1 cellular context compared by ENCODE assay signal in the genomic region with DNA sequence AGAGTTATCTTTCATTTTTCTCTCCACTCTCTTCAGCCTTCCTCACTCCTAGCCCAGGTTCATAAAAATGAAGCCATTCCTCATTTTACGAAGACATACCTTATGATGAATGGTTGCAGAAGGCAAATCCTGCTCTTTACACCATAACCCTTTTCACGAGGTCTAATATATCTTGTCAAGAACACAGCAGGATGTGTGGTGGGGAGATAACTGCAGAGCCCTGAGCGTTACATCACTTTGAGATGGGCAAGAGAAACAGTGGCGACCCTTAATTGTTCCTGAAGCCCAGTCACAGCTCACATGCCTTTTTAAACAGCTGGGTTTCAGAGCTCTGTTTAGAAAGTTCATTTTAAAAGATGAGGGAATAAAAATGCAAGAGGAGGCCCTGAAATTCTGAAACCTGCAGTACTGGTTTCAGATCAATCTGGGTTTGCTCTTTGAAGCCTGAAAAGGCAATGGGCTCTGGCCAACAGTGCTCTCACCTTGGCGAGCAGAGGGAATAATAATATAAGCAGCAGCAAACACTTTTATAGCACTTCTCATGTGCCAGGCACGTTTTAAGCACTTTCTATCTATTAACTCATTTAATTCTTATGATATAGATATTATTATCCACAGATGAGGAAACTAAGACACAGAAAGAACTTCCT.
A peak's percentile ranks its signal among the peaks of the same experiment; 100 is the strongest.
TF ChIP-seq lines count a peak whose summit lies in the region.

No MANE protein-coding gene starts in this region.

TF ChIP-seq in K562, 482 proteins besides CTCF, POLR2A, EP300 and RAD21 (continues in another document):
- TF ChIP-seq, protein P1, sequence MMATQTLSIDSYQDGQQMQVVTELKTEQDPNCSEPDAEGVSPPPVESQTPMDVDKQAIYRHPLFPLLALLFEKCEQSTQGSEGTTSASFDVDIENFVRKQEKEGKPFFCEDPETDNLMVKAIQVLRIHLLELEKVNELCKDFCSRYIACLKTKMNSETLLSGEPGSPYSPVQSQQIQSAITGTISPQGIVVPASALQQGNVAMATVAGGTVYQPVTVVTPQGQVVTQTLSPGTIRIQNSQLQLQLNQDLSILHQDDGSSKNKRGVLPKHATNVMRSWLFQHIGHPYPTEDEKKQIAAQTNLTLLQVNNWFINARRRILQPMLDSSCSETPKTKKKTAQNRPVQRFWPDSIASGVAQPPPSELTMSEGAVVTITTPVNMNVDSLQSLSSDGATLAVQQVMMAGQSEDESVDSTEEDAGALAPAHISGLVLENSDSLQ (IDR thresholded peaks at IDR 0.05), result peak; percentile 77
- TF ChIP-seq, protein P2, sequence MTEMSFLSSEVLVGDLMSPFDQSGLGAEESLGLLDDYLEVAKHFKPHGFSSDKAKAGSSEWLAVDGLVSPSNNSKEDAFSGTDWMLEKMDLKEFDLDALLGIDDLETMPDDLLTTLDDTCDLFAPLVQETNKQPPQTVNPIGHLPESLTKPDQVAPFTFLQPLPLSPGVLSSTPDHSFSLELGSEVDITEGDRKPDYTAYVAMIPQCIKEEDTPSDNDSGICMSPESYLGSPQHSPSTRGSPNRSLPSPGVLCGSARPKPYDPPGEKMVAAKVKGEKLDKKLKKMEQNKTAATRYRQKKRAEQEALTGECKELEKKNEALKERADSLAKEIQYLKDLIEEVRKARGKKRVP (CRISPR knock-in tag; IDR thresholded peaks at IDR 0.05), result 0 out of 2 replicates have a peak, but pooled peaks have one; percentile 23
- TF ChIP-seq FOXJ2 (tag; IDR thresholded peaks at IDR 0.05), result no peak
- peak; percentile 90 for TF ChIP-seq DPF2 (IDR thresholded peaks at IDR 0.05)
- TF ChIP-seq, protein P3, sequence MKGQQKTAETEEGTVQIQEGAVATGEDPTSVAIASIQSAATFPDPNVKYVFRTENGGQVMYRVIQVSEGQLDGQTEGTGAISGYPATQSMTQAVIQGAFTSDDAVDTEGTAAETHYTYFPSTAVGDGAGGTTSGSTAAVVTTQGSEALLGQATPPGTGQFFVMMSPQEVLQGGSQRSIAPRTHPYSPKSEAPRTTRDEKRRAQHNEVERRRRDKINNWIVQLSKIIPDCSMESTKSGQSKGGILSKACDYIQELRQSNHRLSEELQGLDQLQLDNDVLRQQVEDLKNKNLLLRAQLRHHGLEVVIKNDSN (CRISPR knock-in tag; IDR thresholded peaks at IDR 0.05), result no peak
- TF ChIP-seq, protein P4, sequence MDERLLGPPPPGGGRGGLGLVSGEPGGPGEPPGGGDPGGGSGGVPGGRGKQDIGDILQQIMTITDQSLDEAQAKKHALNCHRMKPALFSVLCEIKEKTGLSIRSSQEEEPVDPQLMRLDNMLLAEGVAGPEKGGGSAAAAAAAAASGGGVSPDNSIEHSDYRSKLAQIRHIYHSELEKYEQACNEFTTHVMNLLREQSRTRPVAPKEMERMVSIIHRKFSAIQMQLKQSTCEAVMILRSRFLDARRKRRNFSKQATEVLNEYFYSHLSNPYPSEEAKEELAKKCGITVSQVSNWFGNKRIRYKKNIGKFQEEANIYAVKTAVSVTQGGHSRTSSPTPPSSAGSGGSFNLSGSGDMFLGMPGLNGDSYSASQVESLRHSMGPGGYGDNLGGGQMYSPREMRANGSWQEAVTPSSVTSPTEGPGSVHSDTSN (CRISPR knock-in tag; IDR thresholded peaks at IDR 0.05; ENCODE audit: low read depth), result no peak
- TF ChIP-seq, protein P4 (tag; conservative IDR thresholded peaks at IDR 0.05; ENCODE audit: low read depth), result peak; percentile 95
- TF ChIP-seq NFRKB (IDR thresholded peaks at IDR 0.05; ENCODE audit: low read depth), result no peak
- no peak for TF ChIP-seq THRAP3 (IDR thresholded peaks at IDR 0.05; ENCODE audit: borderline replicate concordance)
- no peak for TF ChIP-seq AFF4 (CRISPR knock-in tag; IDR thresholded peaks at IDR 0.05)
- 0 out of 2 replicates have a peak, but pooled peaks have one; percentile 51 for TF ChIP-seq ATF6 (CRISPR knock-in tag; IDR thresholded peaks at IDR 0.05)
- no peak for TF ChIP-seq ZBTB43 (CRISPR knock-in tag; IDR thresholded peaks at IDR 0.05)
- TF ChIP-seq ID3 (CRISPR knock-in tag; IDR thresholded peaks at IDR 0.05), result no peak
- TF ChIP-seq ID3 (tag; IDR thresholded peaks at IDR 0.05), result no peak
- TF ChIP-seq COPS2 (conservative IDR thresholded peaks at IDR 0.05), result no peak
- no peak for TF ChIP-seq SIRT6 (IDR thresholded peaks at IDR 0.05; ENCODE audit: low read depth, low read length)
- peak; percentile 43; the same call in 1 of the 2 replicates for TF ChIP-seq NCOA1 (IDR thresholded peaks at IDR 0.05; ENCODE audit: low read depth)
- no peak for TF ChIP-seq GTF2E2 (tag; IDR thresholded peaks at IDR 0.05)
- peak; percentile 66 for TF ChIP-seq KLF16 (IDR thresholded peaks at IDR 0.05)
- no peak for TF ChIP-seq BRF2 (IDR thresholded peaks at IDR 0.05; ENCODE audit: borderline replicate concordance, insufficient read depth, insufficient read length)
- TF ChIP-seq EP400 (IDR thresholded peaks at IDR 0.05), result peak; percentile 52
- TF ChIP-seq, protein P5, sequence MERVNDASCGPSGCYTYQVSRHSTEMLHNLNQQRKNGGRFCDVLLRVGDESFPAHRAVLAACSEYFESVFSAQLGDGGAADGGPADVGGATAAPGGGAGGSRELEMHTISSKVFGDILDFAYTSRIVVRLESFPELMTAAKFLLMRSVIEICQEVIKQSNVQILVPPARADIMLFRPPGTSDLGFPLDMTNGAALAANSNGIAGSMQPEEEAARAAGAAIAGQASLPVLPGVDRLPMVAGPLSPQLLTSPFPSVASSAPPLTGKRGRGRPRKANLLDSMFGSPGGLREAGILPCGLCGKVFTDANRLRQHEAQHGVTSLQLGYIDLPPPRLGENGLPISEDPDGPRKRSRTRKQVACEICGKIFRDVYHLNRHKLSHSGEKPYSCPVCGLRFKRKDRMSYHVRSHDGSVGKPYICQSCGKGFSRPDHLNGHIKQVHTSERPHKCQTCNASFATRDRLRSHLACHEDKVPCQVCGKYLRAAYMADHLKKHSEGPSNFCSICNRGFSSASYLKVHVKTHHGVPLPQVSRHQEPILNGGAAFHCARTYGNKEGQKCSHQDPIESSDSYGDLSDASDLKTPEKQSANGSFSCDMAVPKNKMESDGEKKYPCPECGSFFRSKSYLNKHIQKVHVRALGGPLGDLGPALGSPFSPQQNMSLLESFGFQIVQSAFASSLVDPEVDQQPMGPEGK (CRISPR knock-in tag; IDR thresholded peaks at IDR 0.05; ENCODE audit: borderline replicate concordance), result no peak
- TF ChIP-seq, protein P6, sequence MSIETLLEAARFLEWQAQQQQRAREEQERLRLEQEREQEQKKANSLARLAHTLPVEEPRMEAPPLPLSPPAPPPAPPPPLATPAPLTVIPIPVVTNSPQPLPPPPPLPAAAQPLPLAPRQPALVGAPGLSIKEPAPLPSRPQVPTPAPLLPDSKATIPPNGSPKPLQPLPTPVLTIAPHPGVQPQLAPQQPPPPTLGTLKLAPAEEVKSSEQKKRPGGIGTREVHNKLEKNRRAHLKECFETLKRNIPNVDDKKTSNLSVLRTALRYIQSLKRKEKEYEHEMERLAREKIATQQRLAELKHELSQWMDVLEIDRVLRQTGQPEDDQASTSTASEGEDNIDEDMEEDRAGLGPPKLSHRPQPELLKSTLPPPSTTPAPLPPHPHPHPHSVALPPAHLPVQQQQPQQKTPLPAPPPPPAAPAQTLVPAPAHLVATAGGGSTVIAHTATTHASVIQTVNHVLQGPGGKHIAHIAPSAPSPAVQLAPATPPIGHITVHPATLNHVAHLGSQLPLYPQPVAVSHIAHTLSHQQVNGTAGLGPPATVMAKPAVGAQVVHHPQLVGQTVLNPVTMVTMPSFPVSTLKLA (conservative IDR thresholded peaks at IDR 0.05), result peak; percentile 25 to 67; a peak in 2 of 4 replicates
- no peak for TF ChIP-seq ZNF280A (IDR thresholded peaks at IDR 0.05; ENCODE audit: low read depth, partially characterized antibody)
- TF ChIP-seq SRSF7 (optimal IDR thresholded peaks at IDR 0.05; ENCODE audit: low read depth, low read length), result no peak
- no peak for TF ChIP-seq ELF1 (tag; IDR thresholded peaks at IDR 0.05)
- no peak for TF ChIP-seq ZNF57 (CRISPR knock-in tag; IDR thresholded peaks at IDR 0.05)
- TF ChIP-seq ADNP (tag; IDR thresholded peaks at IDR 0.05), result no peak
- TF ChIP-seq ZNF551 (CRISPR knock-in tag; IDR thresholded peaks at IDR 0.05), result no peak
- peak; percentile 22; the same call in 1 of the 2 replicates for TF ChIP-seq MYNN (IDR thresholded peaks at IDR 0.05)
- no peak for TF ChIP-seq MYNN (CRISPR knock-in tag; IDR thresholded peaks at IDR 0.05)
- TF ChIP-seq RHOXF2B (CRISPR knock-in tag; conservative IDR thresholded peaks at IDR 0.05), result 0 out of 2 replicates have a peak, but pooled peaks have one; percentile 33
- TF ChIP-seq TAF9B (IDR thresholded peaks at IDR 0.05; ENCODE audit: partially characterized antibody), result no peak
- no peak for TF ChIP-seq ZNF239 (CRISPR knock-in tag; IDR thresholded peaks at IDR 0.05)
- no peak for TF ChIP-seq ZNF212 (CRISPR knock-in tag; IDR thresholded peaks at IDR 0.05)
- 0 out of 3 replicates have a peak, but pooled peaks of 1 of the 2 experiments have one; percentile 20 for TF ChIP-seq CBX3 (IDR thresholded peaks at IDR 0.05; ENCODE audit: borderline replicate concordance in 1 of 2, low read length in 2 of 2)
